ENCODE assay signal across 23 cellular contexts in genomic region chr17:5020502-5021023, GRCh38. TPM values are rescaled to one million over a fixed set of nuclear protein-coding genes. Genes with fewer than 3 reads are reported as not detected.
"Had no signal": no experiment of that assay in that cellular context is flagged by ENCODE, and none has a peak within 500 bp of the region (broad histone marks: within the 10 kb centered on the region; RNA-seq: fewer than 3 reads in every experiment).

No MANE protein-coding gene starts in this region.

- DNase-seq: Kasumi-1, MV-4-11, NCI-H1048, NCI-H1105 treated with DMSO at 0.1 percent for 48 hours, NCI-H1417 treated with DMSO at 0.1 percent for 48 hours, NCI-H146, NCI-H187, NCI-H2029, NCI-H2081 treated with DMSO at 0.1 percent for 48 hours, NCI-H2171, NCI-H226, NCI-H446, NCI-H510A, NCI-H524 treated with DMSO at 0.1 percent for 48 hours, NCI-H69, NCI-H774, RPMI8226, SHP77 treated with DMSO at 0.1 percent for 48 hours, SJCRH30 had no signal

- H3K4me3 Mint-ChIP-seq: IgD-negative memory B cell had no signal

- H3K4me3 ChIP-seq: K562, SJCRH30 had no signal

- ATAC-seq: K562 had no signal

- H3K27me3 Mint-ChIP-seq: IgD-negative memory B cell had no signal

- H3K9me3 Mint-ChIP-seq: IgD-negative memory B cell had no signal

- H3K27me3 ChIP-seq: SJCRH30 had no signal

- H3K9me3 ChIP-seq: SJCRH30 had no signal

RNA-seq across cellular contexts. Expression of gene SLC52A1, which starts 14.7 kb away (rescaled TPM):
- total RNA-seq: HT1080, K562, M059J, SJCRH30 had no signal

RNA-seq across cellular contexts. Expression of gene INCA1, which starts 23.2 kb away (rescaled TPM):
- total RNA-seq: M059J, SJCRH30 had no signal
